Comparison of ENCODE assay signal across 1 cellular context in the genomic region with DNA sequence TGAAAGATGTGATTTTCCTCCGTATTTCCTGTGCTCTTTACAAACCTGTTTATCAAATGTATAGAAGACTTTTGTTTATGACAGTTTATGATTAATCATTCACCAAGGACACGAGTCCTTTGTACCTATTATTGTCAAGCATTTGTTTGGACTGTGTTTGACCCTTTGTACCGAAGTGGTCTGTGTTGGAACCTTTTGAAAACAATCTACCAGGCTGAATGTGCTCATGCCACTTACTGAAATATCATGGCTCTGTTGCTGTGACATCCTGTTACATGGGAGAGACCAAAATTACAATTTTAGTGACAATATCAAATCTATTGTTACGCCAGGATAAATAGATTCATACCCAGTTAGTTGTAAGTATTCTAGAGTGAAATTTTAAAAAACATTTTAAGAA.
TF ChIP-seq lines count a peak whose summit lies in the region.

No MANE protein-coding gene starts in this region.

TF ChIP-seq in HepG2, 621 proteins besides CTCF, POLR2A, EP300 and RAD21 (continued from another document and continues in another):
- TF ChIP-seq, protein P1, sequence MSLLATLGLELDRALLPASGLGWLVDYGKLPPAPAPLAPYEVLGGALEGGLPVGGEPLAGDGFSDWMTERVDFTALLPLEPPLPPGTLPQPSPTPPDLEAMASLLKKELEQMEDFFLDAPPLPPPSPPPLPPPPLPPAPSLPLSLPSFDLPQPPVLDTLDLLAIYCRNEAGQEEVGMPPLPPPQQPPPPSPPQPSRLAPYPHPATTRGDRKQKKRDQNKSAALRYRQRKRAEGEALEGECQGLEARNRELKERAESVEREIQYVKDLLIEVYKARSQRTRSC (CRISPR knock-in tag; IDR thresholded peaks at IDR 0.05; ENCODE audit: low read depth) = no peak
- TF ChIP-seq, protein P2, sequence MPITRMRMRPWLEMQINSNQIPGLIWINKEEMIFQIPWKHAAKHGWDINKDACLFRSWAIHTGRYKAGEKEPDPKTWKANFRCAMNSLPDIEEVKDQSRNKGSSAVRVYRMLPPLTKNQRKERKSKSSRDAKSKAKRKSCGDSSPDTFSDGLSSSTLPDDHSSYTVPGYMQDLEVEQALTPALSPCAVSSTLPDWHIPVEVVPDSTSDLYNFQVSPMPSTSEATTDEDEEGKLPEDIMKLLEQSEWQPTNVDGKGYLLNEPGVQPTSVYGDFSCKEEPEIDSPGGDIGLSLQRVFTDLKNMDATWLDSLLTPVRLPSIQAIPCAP (CRISPR knock-in tag; IDR thresholded peaks at IDR 0.05; ENCODE audit: low read depth) = no peak
- TF ChIP-seq FOSL2 (CRISPR knock-in tag; IDR thresholded peaks at IDR 0.05) (peak; percentile 53), ARNT2 (CRISPR knock-in tag; IDR thresholded peaks at IDR 0.05; ENCODE audit: low read depth) (no peak), NFRKB (IDR thresholded peaks at IDR 0.05) (no peak), MAZ (IDR thresholded peaks at IDR 0.05; ENCODE audit: borderline replicate concordance, low read depth, low read length) (no peak), MAZ (CRISPR knock-in tag; IDR thresholded peaks at IDR 0.05; ENCODE audit: low read depth) (no peak), ZNF264 (CRISPR knock-in tag; IDR thresholded peaks at IDR 0.05) (0 out of 2 replicates have a peak, but pooled peaks have one; percentile 23), FOXK2 (IDR thresholded peaks at IDR 0.05) (no peak), ZMAT3 (CRISPR knock-in tag; conservative IDR thresholded peaks at IDR 0.05) (no peak), TBX2 (CRISPR knock-in tag; IDR thresholded peaks at IDR 0.05; ENCODE audit: borderline replicate concordance) (no peak), CHCHD3 (CRISPR knock-in tag; IDR thresholded peaks at IDR 0.05) (no peak), EED (CRISPR knock-in tag; IDR thresholded peaks at IDR 0.05) (no peak), MATR3 (CRISPR knock-in tag; IDR thresholded peaks at IDR 0.05) (no peak), ZNF331 (CRISPR knock-in tag; IDR thresholded peaks at IDR 0.05) (no peak), ZC3H13 (CRISPR knock-in tag; IDR thresholded peaks at IDR 0.05) (no peak), DMAP1 (CRISPR knock-in tag; IDR thresholded peaks at IDR 0.05) (no peak), ATRX (CRISPR knock-in tag; IDR thresholded peaks at IDR 0.05; ENCODE audit: borderline replicate concordance) (no peak), ZBTB20 (CRISPR knock-in tag; IDR thresholded peaks at IDR 0.05; ENCODE audit: borderline replicate concordance, low read depth) (peak; percentile 88; the same call in 1 of the 2 replicates), HOXA3 (CRISPR knock-in tag; IDR thresholded peaks at IDR 0.05) (no peak), NFATC3 (CRISPR knock-in tag; IDR thresholded peaks at IDR 0.05) (no peak), ZNF619 (CRISPR knock-in tag; IDR thresholded peaks at IDR 0.05) (no peak), MAFK (conservative IDR thresholded peaks at IDR 0.05 in 1 of 2, IDR thresholded peaks at IDR 0.05 in 1 of 2; ENCODE audit: low read length in 2 of 2) (no peak), NPAS2 (CRISPR knock-in tag; IDR thresholded peaks at IDR 0.05; ENCODE audit: borderline replicate concordance) (no peak), REXO4 (CRISPR knock-in tag; IDR thresholded peaks at IDR 0.05; ENCODE audit: borderline replicate concordance) (no peak), ZSCAN20 (CRISPR knock-in tag; IDR thresholded peaks at IDR 0.05; ENCODE audit: borderline replicate concordance) (no peak), MED13 (CRISPR knock-in tag; IDR thresholded peaks at IDR 0.05) (no peak), GLI4 (CRISPR knock-in tag; IDR thresholded peaks at IDR 0.05; ENCODE audit: borderline replicate concordance) (no peak), ZNF670 (CRISPR knock-in tag; IDR thresholded peaks at IDR 0.05; ENCODE audit: borderline replicate concordance) (peak; percentile 53; the same call in 1 of the 2 replicates), RARA (CRISPR knock-in tag; IDR thresholded peaks at IDR 0.05) (peak; percentile 73), SIN3A (IDR thresholded peaks at IDR 0.05; ENCODE audit: borderline replicate concordance, low read depth, low read length) (no peak), ZIK1 (CRISPR knock-in tag; IDR thresholded peaks at IDR 0.05; ENCODE audit: borderline replicate concordance, low read depth) (no peak), ZNF367 (CRISPR knock-in tag; IDR thresholded peaks at IDR 0.05; ENCODE audit: borderline replicate concordance) (no peak), DR1 (CRISPR knock-in tag; IDR thresholded peaks at IDR 0.05) (no peak), TSC22D2 (CRISPR knock-in tag; IDR thresholded peaks at IDR 0.05; ENCODE audit: borderline replicate concordance) (no peak), ZNF7 (CRISPR knock-in tag; IDR thresholded peaks at IDR 0.05) (no peak), TCF7 (IDR thresholded peaks at IDR 0.05; ENCODE audit: low read depth) (peak; percentile 32; the same call in 1 of the 2 replicates)
- TF ChIP-seq, protein P3, sequence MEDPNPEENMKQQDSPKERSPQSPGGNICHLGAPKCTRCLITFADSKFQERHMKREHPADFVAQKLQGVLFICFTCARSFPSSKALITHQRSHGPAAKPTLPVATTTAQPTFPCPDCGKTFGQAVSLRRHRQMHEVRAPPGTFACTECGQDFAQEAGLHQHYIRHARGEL (CRISPR knock-in tag; IDR thresholded peaks at IDR 0.05) = no peak
- TF ChIP-seq, protein P4, sequence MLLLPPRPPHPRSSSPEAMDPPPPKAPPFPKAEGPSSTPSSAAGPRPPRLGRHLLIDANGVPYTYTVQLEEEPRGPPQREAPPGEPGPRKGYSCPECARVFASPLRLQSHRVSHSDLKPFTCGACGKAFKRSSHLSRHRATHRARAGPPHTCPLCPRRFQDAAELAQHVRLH (CRISPR knock-in tag; IDR thresholded peaks at IDR 0.05; ENCODE audit: borderline replicate concordance, low read depth) = no peak
- TF ChIP-seq, protein P5, sequence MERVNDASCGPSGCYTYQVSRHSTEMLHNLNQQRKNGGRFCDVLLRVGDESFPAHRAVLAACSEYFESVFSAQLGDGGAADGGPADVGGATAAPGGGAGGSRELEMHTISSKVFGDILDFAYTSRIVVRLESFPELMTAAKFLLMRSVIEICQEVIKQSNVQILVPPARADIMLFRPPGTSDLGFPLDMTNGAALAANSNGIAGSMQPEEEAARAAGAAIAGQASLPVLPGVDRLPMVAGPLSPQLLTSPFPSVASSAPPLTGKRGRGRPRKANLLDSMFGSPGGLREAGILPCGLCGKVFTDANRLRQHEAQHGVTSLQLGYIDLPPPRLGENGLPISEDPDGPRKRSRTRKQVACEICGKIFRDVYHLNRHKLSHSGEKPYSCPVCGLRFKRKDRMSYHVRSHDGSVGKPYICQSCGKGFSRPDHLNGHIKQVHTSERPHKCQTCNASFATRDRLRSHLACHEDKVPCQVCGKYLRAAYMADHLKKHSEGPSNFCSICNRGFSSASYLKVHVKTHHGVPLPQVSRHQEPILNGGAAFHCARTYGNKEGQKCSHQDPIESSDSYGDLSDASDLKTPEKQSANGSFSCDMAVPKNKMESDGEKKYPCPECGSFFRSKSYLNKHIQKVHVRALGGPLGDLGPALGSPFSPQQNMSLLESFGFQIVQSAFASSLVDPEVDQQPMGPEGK (CRISPR knock-in tag; IDR thresholded peaks at IDR 0.05) = no peak
- TF ChIP-seq, protein P6, sequence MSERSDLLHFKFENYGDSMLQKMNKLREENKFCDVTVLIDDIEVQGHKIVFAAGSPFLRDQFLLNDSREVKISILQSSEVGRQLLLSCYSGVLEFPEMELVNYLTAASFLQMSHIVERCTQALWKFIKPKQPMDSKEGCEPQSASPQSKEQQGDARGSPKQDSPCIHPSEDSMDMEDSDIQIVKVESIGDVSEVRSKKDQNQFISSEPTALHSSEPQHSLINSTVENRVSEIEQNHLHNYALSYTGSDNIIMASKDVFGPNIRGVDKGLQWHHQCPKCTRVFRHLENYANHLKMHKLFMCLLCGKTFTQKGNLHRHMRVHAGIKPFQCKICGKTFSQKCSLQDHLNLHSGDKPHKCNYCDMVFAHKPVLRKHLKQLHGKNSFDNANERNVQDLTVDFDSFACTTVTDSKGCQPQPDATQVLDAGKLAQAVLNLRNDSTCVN (CRISPR knock-in tag; IDR thresholded peaks at IDR 0.05; ENCODE audit: borderline replicate concordance) = no peak
- TF ChIP-seq, protein P7, sequence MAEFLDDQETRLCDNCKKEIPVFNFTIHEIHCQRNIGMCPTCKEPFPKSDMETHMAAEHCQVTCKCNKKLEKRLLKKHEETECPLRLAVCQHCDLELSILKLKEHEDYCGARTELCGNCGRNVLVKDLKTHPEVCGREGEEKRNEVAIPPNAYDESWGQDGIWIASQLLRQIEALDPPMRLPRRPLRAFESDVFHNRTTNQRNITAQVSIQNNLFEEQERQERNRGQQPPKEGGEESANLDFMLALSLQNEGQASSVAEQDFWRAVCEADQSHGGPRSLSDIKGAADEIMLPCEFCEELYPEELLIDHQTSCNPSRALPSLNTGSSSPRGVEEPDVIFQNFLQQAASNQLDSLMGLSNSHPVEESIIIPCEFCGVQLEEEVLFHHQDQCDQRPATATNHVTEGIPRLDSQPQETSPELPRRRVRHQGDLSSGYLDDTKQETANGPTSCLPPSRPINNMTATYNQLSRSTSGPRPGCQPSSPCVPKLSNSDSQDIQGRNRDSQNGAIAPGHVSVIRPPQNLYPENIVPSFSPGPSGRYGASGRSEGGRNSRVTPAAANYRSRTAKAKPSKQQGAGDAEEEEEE (CRISPR knock-in tag; IDR thresholded peaks at IDR 0.05; ENCODE audit: borderline replicate concordance) = no peak
- TF ChIP-seq, protein P8, sequence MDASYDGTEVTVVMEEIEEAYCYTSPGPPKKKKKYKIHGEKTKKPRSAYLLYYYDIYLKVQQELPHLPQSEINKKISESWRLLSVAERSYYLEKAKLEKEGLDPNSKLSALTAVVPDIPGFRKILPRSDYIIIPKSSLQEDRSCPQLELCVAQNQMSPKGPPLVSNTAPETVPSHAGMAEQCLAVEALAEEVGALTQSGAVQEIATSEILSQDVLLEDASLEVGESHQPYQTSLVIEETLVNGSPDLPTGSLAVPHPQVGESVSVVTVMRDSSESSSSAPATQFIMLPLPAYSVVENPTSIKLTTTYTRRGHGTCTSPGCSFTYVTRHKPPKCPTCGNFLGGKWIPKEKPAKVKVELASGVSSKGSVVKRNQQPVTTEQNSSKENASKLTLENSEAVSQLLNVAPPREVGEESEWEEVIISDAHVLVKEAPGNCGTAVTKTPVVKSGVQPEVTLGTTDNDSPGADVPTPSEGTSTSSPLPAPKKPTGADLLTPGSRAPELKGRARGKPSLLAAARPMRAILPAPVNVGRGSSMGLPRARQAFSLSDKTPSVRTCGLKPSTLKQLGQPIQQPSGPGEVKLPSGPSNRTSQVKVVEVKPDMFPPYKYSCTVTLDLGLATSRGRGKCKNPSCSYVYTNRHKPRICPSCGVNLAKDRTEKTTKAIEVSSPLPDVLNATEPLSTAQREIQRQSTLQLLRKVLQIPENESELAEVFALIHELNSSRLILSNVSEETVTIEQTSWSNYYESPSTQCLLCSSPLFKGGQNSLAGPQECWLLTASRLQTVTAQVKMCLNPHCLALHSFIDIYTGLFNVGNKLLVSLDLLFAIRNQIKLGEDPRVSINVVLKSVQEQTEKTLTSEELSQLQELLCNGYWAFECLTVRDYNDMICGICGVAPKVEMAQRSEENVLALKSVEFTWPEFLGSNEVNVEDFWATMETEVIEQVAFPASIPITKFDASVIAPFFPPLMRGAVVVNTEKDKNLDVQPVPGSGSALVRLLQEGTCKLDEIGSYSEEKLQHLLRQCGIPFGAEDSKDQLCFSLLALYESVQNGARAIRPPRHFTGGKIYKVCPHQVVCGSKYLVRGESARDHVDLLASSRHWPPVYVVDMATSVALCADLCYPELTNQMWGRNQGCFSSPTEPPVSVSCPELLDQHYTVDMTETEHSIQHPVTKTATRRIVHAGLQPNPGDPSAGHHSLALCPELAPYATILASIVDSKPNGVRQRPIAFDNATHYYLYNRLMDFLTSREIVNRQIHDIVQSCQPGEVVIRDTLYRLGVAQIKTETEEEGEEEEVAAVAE (CRISPR knock-in tag; IDR thresholded peaks at IDR 0.05; ENCODE audit: borderline replicate concordance) = no peak
- TF ChIP-seq, protein P9, sequence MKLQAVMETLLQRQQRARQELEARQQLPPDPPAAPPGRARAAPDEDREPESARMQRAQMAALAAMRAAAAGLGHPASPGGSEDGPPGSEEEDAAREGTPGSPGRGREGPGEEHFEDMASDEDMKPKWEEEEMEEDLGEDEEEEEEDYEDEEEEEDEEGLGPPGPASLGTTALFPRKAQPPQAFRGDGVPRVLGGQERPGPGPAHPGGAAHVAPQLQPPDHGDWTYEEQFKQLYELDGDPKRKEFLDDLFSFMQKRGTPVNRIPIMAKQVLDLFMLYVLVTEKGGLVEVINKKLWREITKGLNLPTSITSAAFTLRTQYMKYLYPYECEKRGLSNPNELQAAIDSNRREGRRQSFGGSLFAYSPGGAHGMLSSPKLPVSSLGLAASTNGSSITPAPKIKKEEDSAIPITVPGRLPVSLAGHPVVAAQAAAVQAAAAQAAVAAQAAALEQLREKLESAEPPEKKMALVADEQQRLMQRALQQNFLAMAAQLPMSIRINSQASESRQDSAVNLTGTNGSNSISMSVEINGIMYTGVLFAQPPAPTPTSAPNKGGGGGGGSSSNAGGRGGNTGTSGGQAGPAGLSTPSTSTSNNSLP (IDR thresholded peaks at IDR 0.05; ENCODE audit: low read depth, low read length) = peak; percentile 64; the same call in 1 of the 2 replicates
- TF ChIP-seq, protein P10, sequence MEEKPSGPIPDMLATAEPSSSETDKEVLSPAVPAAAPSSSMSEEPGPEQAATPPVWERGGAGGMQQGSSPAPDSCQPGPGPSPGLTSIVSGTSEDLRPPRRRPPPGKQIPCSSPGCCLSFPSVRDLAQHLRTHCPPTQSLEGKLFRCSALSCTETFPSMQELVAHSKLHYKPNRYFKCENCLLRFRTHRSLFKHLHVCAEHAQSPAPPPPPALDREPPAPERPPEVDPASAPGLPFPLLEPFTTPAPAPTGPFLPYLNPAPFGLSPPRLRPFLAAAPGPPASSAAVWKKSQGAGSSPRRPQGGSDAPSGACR (CRISPR knock-in tag; IDR thresholded peaks at IDR 0.05) = no peak
- TF ChIP-seq, protein P11, sequence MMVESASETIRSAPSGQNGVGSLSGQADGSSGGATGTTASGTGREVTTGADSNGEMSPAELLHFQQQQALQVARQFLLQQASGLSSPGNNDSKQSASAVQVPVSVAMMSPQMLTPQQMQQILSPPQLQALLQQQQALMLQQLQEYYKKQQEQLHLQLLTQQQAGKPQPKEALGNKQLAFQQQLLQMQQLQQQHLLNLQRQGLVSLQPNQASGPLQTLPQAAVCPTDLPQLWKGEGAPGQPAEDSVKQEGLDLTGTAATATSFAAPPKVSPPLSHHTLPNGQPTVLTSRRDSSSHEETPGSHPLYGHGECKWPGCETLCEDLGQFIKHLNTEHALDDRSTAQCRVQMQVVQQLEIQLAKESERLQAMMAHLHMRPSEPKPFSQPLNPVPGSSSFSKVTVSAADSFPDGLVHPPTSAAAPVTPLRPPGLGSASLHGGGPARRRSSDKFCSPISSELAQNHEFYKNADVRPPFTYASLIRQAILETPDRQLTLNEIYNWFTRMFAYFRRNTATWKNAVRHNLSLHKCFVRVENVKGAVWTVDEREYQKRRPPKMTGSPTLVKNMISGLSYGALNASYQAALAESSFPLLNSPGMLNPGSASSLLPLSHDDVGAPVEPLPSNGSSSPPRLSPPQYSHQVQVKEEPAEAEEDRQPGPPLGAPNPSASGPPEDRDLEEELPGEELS (CRISPR knock-in tag; IDR thresholded peaks at IDR 0.05) = peak; percentile 82
